In genomic region chr17:16122697-16123434, GRCh38 we compare ENCODE assay signal across 1 cellular context.
TF ChIP-seq lines count a peak whose summit lies in the region.

No MANE protein-coding gene starts in this region.

TF ChIP-seq in WTC11, 78 proteins besides CTCF, POLR2A, EP300 and RAD21 (continued from another document):
- TF ChIP-seq E2F4 (CRISPR knock-in tag; IDR thresholded peaks at IDR 0.05; ENCODE audit: borderline replicate concordance, low read depth): no peak
- no peak for TF ChIP-seq USF2 (CRISPR knock-in tag; IDR thresholded peaks at IDR 0.05)
- TF ChIP-seq STAT6 (CRISPR knock-in tag; conservative IDR thresholded peaks at IDR 0.05; ENCODE audit: low read depth): no peak
- TF ChIP-seq ATF6 (CRISPR knock-in tag; IDR thresholded peaks at IDR 0.05): no peak
- no peak for TF ChIP-seq TEAD4 (CRISPR knock-in tag; IDR thresholded peaks at IDR 0.05)
- TF ChIP-seq ESRRA (CRISPR knock-in tag; IDR thresholded peaks at IDR 0.05; ENCODE audit: borderline replicate concordance): no peak
- TF ChIP-seq AFF4 (CRISPR knock-in tag; IDR thresholded peaks at IDR 0.05; ENCODE audit: borderline replicate concordance): no peak
- TF ChIP-seq ERG (CRISPR knock-in tag; IDR thresholded peaks at IDR 0.05): no peak
- TF ChIP-seq RORB (CRISPR knock-in tag; IDR thresholded peaks at IDR 0.05): no peak
- TF ChIP-seq ZNF232 (CRISPR knock-in tag; IDR thresholded peaks at IDR 0.05): no peak
- TF ChIP-seq FOXJ3 (CRISPR knock-in tag; IDR thresholded peaks at IDR 0.05; ENCODE audit: borderline replicate concordance): no peak
TF ChIP-seq in WTC11: peak in this region for 0.
